In genomic region chr1:36160949-36161485, GRCh38 we compare ENCODE assay signal across 8 cellular contexts. TPM values are rescaled to one million over a fixed set of nuclear protein-coding genes. Genes with fewer than 3 reads are reported as not detected.
A peak's percentile ranks its signal among the peaks of the same experiment; 100 is the strongest.
DNase-seq lines count a peak whose midpoint lies in the region; ATAC-seq, FAIRE-seq and TF ChIP-seq lines count a peak whose summit lies in the region.

No MANE protein-coding gene starts in this region.

- H3K4me3 Mint-ChIP-seq in T-helper 1 cell treated with Interleukin-12 subunit alpha and Interleukin-12 subunit beta and Interleukin-4 antibody, amounts not matched to agents 30 μg/mL and 1 μg/mL, for 36 hours, result peak overlapping the region; percentile 91
- H3K4me3 Mint-ChIP-seq in astrocyte (ENCODE audit: unreplicated experiment), result peak overlapping the region; percentile 78

- peak overlapping the region; percentile 88 for H3K4me2 ChIP-seq in astrocyte (ENCODE audit: low read length)

- peak; percentile 13 for TF ChIP-seq CTCF in astrocyte (IDR thresholded peaks at IDR 0.05; ENCODE audit: insufficient read depth, low read depth, low read length)

- H3K9ac ChIP-seq in astrocyte (ENCODE audit: low read length), result peak overlapping the region; percentile 84

- peak overlapping the region; percentile 53 for H3K4me3 ChIP-seq in astrocyte (ENCODE audit: insufficient read depth, low read depth, low read length)

- no peak for FAIRE-seq in astrocyte (lab: Jason Lieb, UNC)

- H3K36me3 ChIP-seq in astrocyte (ENCODE audit: insufficient read depth, low read length), result peaks cover 19% of the 10 kb centered on the region

- H3K9me3 ChIP-seq in astrocyte (ENCODE audit: insufficient read depth, low read depth, low read length), result no peaks in the 10 kb centered on the region

- no peaks in the 10 kb centered on the region for H3K9me3 Mint-ChIP-seq in T-helper 1 cell treated with Interleukin-12 subunit alpha and Interleukin-12 subunit beta and Interleukin-4 antibody, amounts not matched to agents 30 μg/mL and 1 μg/mL, for 36 hours
- no peaks in the 10 kb centered on the region for H3K9me3 Mint-ChIP-seq in astrocyte (ENCODE audit: unreplicated experiment)

- no peaks in the 10 kb centered on the region for H3K27me3 Mint-ChIP-seq in T-helper 1 cell treated with Interleukin-12 subunit alpha and Interleukin-12 subunit beta and Interleukin-4 antibody, amounts not matched to agents 30 μg/mL and 1 μg/mL, for 36 hours (ENCODE audit: low read depth)
- no peaks in the 10 kb centered on the region for H3K27me3 Mint-ChIP-seq in astrocyte (ENCODE audit: low read depth, unreplicated experiment)

- peaks cover 93% of the 10 kb centered on the region for H4K20me1 ChIP-seq in astrocyte (ENCODE audit: insufficient read depth, low read length)

- H3K4me1 Mint-ChIP-seq in T-helper 1 cell treated with Interleukin-12 subunit alpha and Interleukin-12 subunit beta and Interleukin-4 antibody, amounts not matched to agents 30 μg/mL and 1 μg/mL, for 36 hours (ENCODE audit: low read depth), result peaks cover 59% of the 10 kb centered on the region
- H3K4me1 Mint-ChIP-seq in astrocyte (ENCODE audit: low read depth, unreplicated experiment), result peaks cover 54% of the 10 kb centered on the region

- intact Hi-C loops in sciatic nerve (cut with DNase I), result no loop called here

- H2AFZ ChIP-seq in astrocyte (ENCODE audit: low read depth, low read length), result peak overlapping the region; percentile 48

- H3K36me3 Mint-ChIP-seq in T-helper 1 cell treated with Interleukin-12 subunit alpha and Interleukin-12 subunit beta and Interleukin-4 antibody, amounts not matched to agents 30 μg/mL and 1 μg/mL, for 36 hours (ENCODE audit: low read depth), result peaks cover 37% of the 10 kb centered on the region
- peaks cover 11% of the 10 kb centered on the region for H3K36me3 Mint-ChIP-seq in astrocyte (ENCODE audit: low read depth, unreplicated experiment)

- H3K4me1 ChIP-seq in astrocyte (ENCODE audit: insufficient read depth, low read length), result peaks cover 45% of the 10 kb centered on the region

- peak overlapping the region; percentile 83 for H3K27ac ChIP-seq in astrocyte (ENCODE audit: low read depth, low read length)

- H3K27ac Mint-ChIP-seq in T-helper 1 cell treated with Interleukin-12 subunit alpha and Interleukin-12 subunit beta and Interleukin-4 antibody, amounts not matched to agents 30 μg/mL and 1 μg/mL, for 36 hours, result peak overlapping the region; percentile 97
- peak overlapping the region; percentile 63 for H3K27ac Mint-ChIP-seq in astrocyte (ENCODE audit: unreplicated experiment)

- DNase-seq in COLO668 (lab: John Stamatoyannopoulos, UW; ENCODE audit: unreplicated experiment) (peak; percentile 72), astrocyte (ENCODE audit: low read depth) (peak; percentile 50), hypothalamus (lab: John Stamatoyannopoulos, UW) (peak in 34 of 51 donors; percentile 20 to 75 (median 43)), sciatic nerve (ENCODE audit: low spot score) (peak; percentile 77), NCI-H187 (lab: John Stamatoyannopoulos, UW) (no peak)

- peaks cover 100% of the 10 kb centered on the region for H3K79me2 ChIP-seq in astrocyte (ENCODE audit: insufficient read depth, low read length)

- no peaks in the 10 kb centered on the region for H3K27me3 ChIP-seq in astrocyte (ENCODE audit: insufficient read depth, low read length)

- ATAC-seq in HG03108 (IDR thresholded peaks at IDR 0.05; ENCODE audit: unreplicated experiment) (peak; percentile 35), sciatic nerve (peak; percentile 79), HG02938 (IDR thresholded peaks at IDR 0.05; ENCODE audit: unreplicated experiment) (no peak)

RNA-seq across cellular contexts. Expression of gene MAP7D1, which starts 5.1 kb away (rescaled TPM):
- 259 and 271 TPM in 2 replicates for total RNA-seq in astrocyte
- 123 TPM for total RNA-seq in sciatic nerve

RNA-seq across cellular contexts. Expression of gene TRAPPC3, which starts 11.7 kb away (rescaled TPM):
- 87.1 and 87.6 TPM in 2 replicates for total RNA-seq in astrocyte
- total RNA-seq in sciatic nerve, result 46.8 TPM

RNA-seq across cellular contexts. Expression of gene COL8A2, which starts 36.0 kb away (rescaled TPM):
- 3.4 and 10.8 TPM in 2 replicates for total RNA-seq in astrocyte
- total RNA-seq in sciatic nerve, result 47.3 TPM

Comparison
In these comparisons a context has a peak if more than half of its experiments do, and no peak if none do; other contexts are left out.
1. DNase-seq: peak in COLO668 (single experiment), astrocyte (single experiment), hypothalamus (34 of 51) and sciatic nerve (single experiment); none in NCI-H187 (0 of 2).